ENCODE assay signal across 8 cellular contexts in genomic region chr10:26881600-26882331, GRCh38. TPM values are rescaled to one million over a fixed set of nuclear protein-coding genes. Genes with fewer than 3 reads are reported as not detected.
A peak's percentile ranks its signal among the peaks of the same experiment; 100 is the strongest.
DNase-seq lines count a peak whose midpoint lies in the region; ATAC-seq, FAIRE-seq and TF ChIP-seq lines count a peak whose summit lies in the region.

No MANE protein-coding gene starts in this region.

- no peak overlapping the region for H3K27ac Mint-ChIP-seq in activated naive CD4-positive, alpha-beta T cell treated with anti-CD3 and anti-CD28 coated beads, Interleukin-2, amount 10 ng/mL, durations not matched to agents 7 days and 5 days

- H3K36me3 ChIP-seq in GM06990 (ENCODE audit: control insufficient read depth, insufficient read depth, low read length), result no peaks in the 10 kb centered on the region
- H3K36me3 ChIP-seq in breast epithelium, result no peaks in the 10 kb centered on the region
- no peaks in the 10 kb centered on the region for H3K36me3 ChIP-seq in kidney epithelial cell (ENCODE audit: control insufficient read depth, insufficient read depth, low read length)
- no peaks in the 10 kb centered on the region for H3K36me3 ChIP-seq in tibial artery

- no peaks in the 10 kb centered on the region for H3K36me3 Mint-ChIP-seq in activated naive CD4-positive, alpha-beta T cell treated with anti-CD3 and anti-CD28 coated beads, Interleukin-2, amount 10 ng/mL, durations not matched to agents 7 days and 5 days

- CTCF ChIA-PET in activated naive CD4-positive, alpha-beta T cell treated with anti-CD3 and anti-CD28 coated beads, Interleukin-2, amount 10 ng/mL, durations not matched to agents 7 days and 5 days (lab: Charles Lee), result interaction anchor here (0.6 to 6.8 kb wide), 19 partner anchors 11 to 712 kb away, joined by 3 to 119 read pairs (median 3); partner anchors contain the start of gene ABI1

- peaks cover 3% of the 10 kb centered on the region for H3K4me1 Mint-ChIP-seq in activated naive CD4-positive, alpha-beta T cell treated with anti-CD3 and anti-CD28 coated beads, Interleukin-2, amount 10 ng/mL, durations not matched to agents 7 days and 5 days

- H3K27me3 ChIP-seq in GM06990 (replicated peaks; ENCODE audit: control insufficient read depth, insufficient read depth, low read length) (no peaks in the 10 kb centered on the region), breast epithelium (peaks cover 0 to 6% of the 10 kb centered on the region in 2 donors), kidney epithelial cell (ENCODE audit: control insufficient read depth, insufficient read depth, low read length) (peaks cover 4% of the 10 kb centered on the region), tibial artery (peaks cover 0 to 22% of the 10 kb centered on the region in 2 donors)

- peaks cover 24% of the 10 kb centered on the region for H3K27me3 Mint-ChIP-seq in activated naive CD4-positive, alpha-beta T cell treated with anti-CD3 and anti-CD28 coated beads, Interleukin-2, amount 10 ng/mL, durations not matched to agents 7 days and 5 days

- TF ChIP-seq POLR2A in breast epithelium (IDR thresholded peaks at IDR 0.05), result no peak

- DNase-seq in GM06990 (ENCODE audit: extremely low read depth, insufficient read length) (no peak), NCI-H748 (lab: John Stamatoyannopoulos, UW; ENCODE audit: unreplicated experiment) (peak; percentile 65), breast epithelium (ENCODE audit: low spot score in 2 of 2) (no peak), kidney epithelial cell (ENCODE audit: low read depth) (no peak), tibial artery (no peak)
- no peak for DNase-seq in activated naive CD4-positive, alpha-beta T cell treated with anti-CD3 and anti-CD28 coated beads, Interleukin-2, amount 10 ng/mL, durations not matched to agents 7 days and 5 days

- peak; percentile 75 for ATAC-seq in HG03342 (IDR thresholded peaks at IDR 0.05; ENCODE audit: unreplicated experiment)

- H3K4me3 ChIP-seq in GM06990 (replicated peaks; ENCODE audit: low read depth, low read length), result no peak overlapping the region
- no peak overlapping the region for H3K4me3 ChIP-seq in breast epithelium
- H3K4me3 ChIP-seq in kidney epithelial cell (ENCODE audit: low read depth, low read length), result no peak overlapping the region
- no peak overlapping the region for H3K4me3 ChIP-seq in tibial artery

- intact Hi-C loops in breast epithelium (cut with DNase I; ENCODE audit: low total_unique reads) (loop anchor here (10.0 kb wide), 1 partner anchor 157 kb away; no protein-coding TSS in a partner anchor), tibial artery (cut with DNase I; ENCODE audit: low total_unique reads) (loop anchor here (5.0 kb wide), 1 partner anchor 154 kb away; no protein-coding TSS in a partner anchor)

- FAIRE-seq in A204.1 (lab: Jason Lieb, UNC), result peak; percentile 97

- H3K4me3 Mint-ChIP-seq in activated naive CD4-positive, alpha-beta T cell treated with anti-CD3 and anti-CD28 coated beads, Interleukin-2, amount 10 ng/mL, durations not matched to agents 7 days and 5 days, result no peak overlapping the region

- no peaks in the 10 kb centered on the region for H3K9me3 Mint-ChIP-seq in activated naive CD4-positive, alpha-beta T cell treated with anti-CD3 and anti-CD28 coated beads, Interleukin-2, amount 10 ng/mL, durations not matched to agents 7 days and 5 days

- H3K9me3 ChIP-seq in breast epithelium, result no peaks in the 10 kb centered on the region
- no peaks in the 10 kb centered on the region for H3K9me3 ChIP-seq in tibial artery

- TF ChIP-seq CTCF in GM06990 (IDR thresholded peaks at IDR 0.05; ENCODE audit: insufficient read depth, low read length, poor library complexity, severe bottlenecking) (peak; percentile 71), breast epithelium (IDR thresholded peaks at IDR 0.05) (peak; percentile 50 to 83 (median 75)), kidney epithelial cell (IDR thresholded peaks at IDR 0.05; ENCODE audit: insufficient read depth, low read length, poor library complexity, severe bottlenecking) (peak; percentile 71), tibial artery (IDR thresholded peaks at IDR 0.05) (peak; percentile 52 to 77)

- H3K27ac ChIP-seq in breast epithelium, result no peak overlapping the region
- no peak overlapping the region for H3K27ac ChIP-seq in tibial artery

- H3K4me1 ChIP-seq in breast epithelium (no peaks in the 10 kb centered on the region), tibial artery (no peaks in the 10 kb centered on the region)

RNA-seq across cellular contexts. Expression of gene ABI1, which starts 21.0 kb away (rescaled TPM):
- total RNA-seq in breast epithelium (10 to 100 TPM; 50.5 to 75.7 (median 56.6) TPM), kidney epithelial cell (41.6 and 49.8 TPM in 2 replicates)
